Comparison of ENCODE assay signal across 27 cellular contexts in genomic region chr7:47303695-47304453, GRCh38.
DNase-seq lines count a peak whose midpoint lies in the region; ATAC-seq lines count a peak whose summit lies in the region.
"Had no signal": no experiment of that assay in that cellular context is flagged by ENCODE, and none has a peak within 500 bp of the region (broad histone marks: within the 10 kb centered on the region; RNA-seq: fewer than 3 reads in every experiment).

No MANE protein-coding gene starts in this region.

- H3K27me3 Mint-ChIP-seq in activated naive CD8-positive, alpha-beta T cell treated with anti-CD3 and anti-CD28 coated beads, Interleukin-2, amount 50 U/mL, for 24 hours: no peaks in the 10 kb centered on the region
- no peaks in the 10 kb centered on the region for H3K27me3 Mint-ChIP-seq in activated naive CD8-positive, alpha-beta T cell treated with anti-CD3 and anti-CD28 coated beads for 36 hours
- no peaks in the 10 kb centered on the region for H3K27me3 Mint-ChIP-seq in stimulated activated naive CD8-positive, alpha-beta T cell treated with anti-CD3 and anti-CD28 coated beads, Interleukin-15, Interleukin-2, amounts not matched to agents 100 ng/mL and 50 ng/mL, for 24 hours
- H3K27me3 Mint-ChIP-seq: dendritic cell treated with granulocyte-macrophage colony-stimulating factor and Interleukin-4, amounts not matched to agents 40 ng/mL and 50 ng/mL, for 4 days had no signal

- peak overlapping the region; percentile 15 for H3K27ac Mint-ChIP-seq in activated naive CD8-positive, alpha-beta T cell treated with anti-CD3 and anti-CD28 coated beads, Interleukin-2, amount 50 U/mL, for 24 hours
- no peak overlapping the region for H3K27ac Mint-ChIP-seq in activated naive CD8-positive, alpha-beta T cell treated with anti-CD3 and anti-CD28 coated beads for 36 hours
- H3K27ac Mint-ChIP-seq in stimulated activated naive CD8-positive, alpha-beta T cell treated with anti-CD3 and anti-CD28 coated beads, Interleukin-15, Interleukin-2, amounts not matched to agents 100 ng/mL and 50 ng/mL, for 24 hours: peak overlapping the region; percentile 12
- H3K27ac Mint-ChIP-seq: nephron progenitor cell had no signal

- no peaks in the 10 kb centered on the region for H3K36me3 Mint-ChIP-seq in activated naive CD8-positive, alpha-beta T cell treated with anti-CD3 and anti-CD28 coated beads, Interleukin-2, amount 50 U/mL, for 24 hours (ENCODE audit: low read depth)
- no peaks in the 10 kb centered on the region for H3K36me3 Mint-ChIP-seq in activated naive CD8-positive, alpha-beta T cell treated with anti-CD3 and anti-CD28 coated beads for 36 hours
- H3K36me3 Mint-ChIP-seq in stimulated activated naive CD8-positive, alpha-beta T cell treated with anti-CD3 and anti-CD28 coated beads, Interleukin-15, Interleukin-2, amounts not matched to agents 100 ng/mL and 50 ng/mL, for 24 hours (ENCODE audit: low read depth): peaks cover 4% of the 10 kb centered on the region

- DNase-seq in activated naive CD8-positive, alpha-beta T cell treated with anti-CD3 and anti-CD28 coated beads, Interleukin-2, amount 50 U/mL, for 24 hours: no peak
- DNase-seq in activated naive CD8-positive, alpha-beta T cell treated with anti-CD3 and anti-CD28 coated beads for 36 hours: no peak
- DNase-seq in caudate nucleus (lab: John Stamatoyannopoulos, UW): no peak
- peak; percentile 80 for DNase-seq in mesenteric fat pad (ENCODE audit: low spot score)
- no peak for DNase-seq in cerebellum (ENCODE audit: low spot score)
- no peak for DNase-seq in NCI-H2196 treated with DMSO at 0.1 percent for 48 hours (lab: John Stamatoyannopoulos, UW; ENCODE audit: unreplicated experiment)
- DNase-seq: activated CD4-positive, alpha-beta T cell treated with anti-CD3 and anti-CD28 coated beads, Interleukin-2, amount 50 U/mL, for 1 hour; activated naive CD4-positive, alpha-beta T cell treated with anti-CD3 and anti-CD28 coated beads, Interleukin-2, amount 50 U/mL, for 16 hours; activated T-cell treated with anti-CD3 and anti-CD28 coated beads, Interleukin-2, amount 50 U/mL, for 72 hours; BE2C; DMS153; Karpas-422; left ventricle myocardium superior; NCI-H146; NCI-H2107; NCI-H446; NCI-H82; nephron progenitor cell; pancreas; right lobe of liver; stimulated activated naive CD4-positive, alpha-beta T cell; thyroid gland had no signal

- peaks cover 4% of the 10 kb centered on the region for H3K4me1 Mint-ChIP-seq in activated naive CD8-positive, alpha-beta T cell treated with anti-CD3 and anti-CD28 coated beads, Interleukin-2, amount 50 U/mL, for 24 hours
- H3K4me1 Mint-ChIP-seq in activated naive CD8-positive, alpha-beta T cell treated with anti-CD3 and anti-CD28 coated beads for 36 hours: peaks cover 3% of the 10 kb centered on the region
- H3K4me1 Mint-ChIP-seq in stimulated activated naive CD8-positive, alpha-beta T cell treated with anti-CD3 and anti-CD28 coated beads, Interleukin-15, Interleukin-2, amounts not matched to agents 100 ng/mL and 50 ng/mL, for 24 hours (ENCODE audit: low read depth): peaks cover 10% of the 10 kb centered on the region

- ATAC-seq in activated naive CD8-positive, alpha-beta T cell treated with anti-CD3 and anti-CD28 coated beads, Interleukin-2, amount 50 U/mL, for 24 hours: peak; percentile 60
- ATAC-seq in HG02884 (IDR thresholded peaks at IDR 0.05; ENCODE audit: unreplicated experiment): no peak
- ATAC-seq: pancreas, SK-N-SH treated with all-trans-retinoic acid at 6 μM for 48 hours had no signal

- peaks cover 4% of the 10 kb centered on the region for H3K9me3 Mint-ChIP-seq in activated naive CD8-positive, alpha-beta T cell treated with anti-CD3 and anti-CD28 coated beads, Interleukin-2, amount 50 U/mL, for 24 hours
- H3K9me3 Mint-ChIP-seq in activated naive CD8-positive, alpha-beta T cell treated with anti-CD3 and anti-CD28 coated beads for 36 hours: peaks cover 4% of the 10 kb centered on the region
- H3K9me3 Mint-ChIP-seq in stimulated activated naive CD8-positive, alpha-beta T cell treated with anti-CD3 and anti-CD28 coated beads, Interleukin-15, Interleukin-2, amounts not matched to agents 100 ng/mL and 50 ng/mL, for 24 hours: peaks cover 7% of the 10 kb centered on the region
- H3K9me3 Mint-ChIP-seq: dendritic cell treated with granulocyte-macrophage colony-stimulating factor and Interleukin-4, amounts not matched to agents 40 ng/mL and 50 ng/mL, for 4 days had no signal

- peak overlapping the region; percentile 75 for H3K27ac ChIP-seq in caudate nucleus (ENCODE audit: low read depth, low read length)
- H3K27ac ChIP-seq: pancreas, right lobe of liver, VCaP had no signal

- H3K4me3 Mint-ChIP-seq in activated naive CD8-positive, alpha-beta T cell treated with anti-CD3 and anti-CD28 coated beads, Interleukin-2, amount 50 U/mL, for 24 hours: no peak overlapping the region
- no peak overlapping the region for H3K4me3 Mint-ChIP-seq in activated naive CD8-positive, alpha-beta T cell treated with anti-CD3 and anti-CD28 coated beads for 36 hours
- H3K4me3 Mint-ChIP-seq in stimulated activated naive CD8-positive, alpha-beta T cell treated with anti-CD3 and anti-CD28 coated beads, Interleukin-15, Interleukin-2, amounts not matched to agents 100 ng/mL and 50 ng/mL, for 24 hours: no peak overlapping the region
- H3K4me3 Mint-ChIP-seq: activated T-cell treated with anti-CD3 and anti-CD28 coated beads, Interleukin-2, amount 50 U/mL, for 72 hours; dendritic cell treated with granulocyte-macrophage colony-stimulating factor and Interleukin-4, amounts not matched to agents 40 ng/mL and 50 ng/mL, for 4 days; nephron progenitor cell had no signal
